ENCODE assay signal across 8 cellular contexts in genomic region chr3:127544151-127544805, GRCh38. TPM values are rescaled to one million over a fixed set of nuclear protein-coding genes. Genes with fewer than 3 reads are reported as not detected.
DNase-seq lines count a peak whose midpoint lies in the region; ATAC-seq and TF ChIP-seq lines count a peak whose summit lies in the region.

No MANE protein-coding gene starts in this region.

- H3K36me3 ChIP-seq in ovary (no peaks in the 10 kb centered on the region), transverse colon (no peaks in the 10 kb centered on the region)

- DNase-seq in Ammon's horn (ENCODE audit: low spot score) (peak; percentile 82), LNCaP clone FGC (ENCODE audit: low read depth) (peak; percentile 36), SHP77 treated with DMSO at 0.1 percent for 48 hours (lab: John Stamatoyannopoulos, UW) (peak; percentile 28), foreskin melanocyte (peak; percentile 40), ovary (peak; percentile 60 to 76 (median 67)), transverse colon (peak; percentile 82)
- peak; percentile 43 for DNase-seq in activated effector memory CD4-positive, alpha-beta T cell treated with Interleukin-2 at 50 U/mL for 16 hours

- H3K4me3 ChIP-seq in LNCaP clone FGC (ENCODE audit: low read depth, low read length) (no peak overlapping the region), ovary (no peak overlapping the region), transverse colon (no peak overlapping the region)

- WGBS in ovary, 3 donors, result 53 to 62% (median 60%) methylated on average over 5 to 11 of the region's 11 CpGs
- 6% methylated on average over 11 of the region's 11 CpGs; no CpG with 5 or more reads in 1 of the 2 donors for WGBS in transverse colon (ENCODE audit: low coverage in 1 of 2), 2 donors

- in situ Hi-C loops in transverse colon (cut with MboI; ENCODE audit: low pct_ligation_motif_present in 1 of 4, low pct_unique_long_range_greater_than_20kb in 1 of 4, low sequenced_read_pairs in 3 of 4), result loop anchor here in 2 of 4 donors (10.0 to 25.0 kb wide), 2 partner anchors 857 to 859 kb away; no protein-coding TSS in a partner anchor

- peak; percentile 88 for ATAC-seq in GM19351 (IDR thresholded peaks at IDR 0.05; ENCODE audit: unreplicated experiment)

- H3K27ac ChIP-seq in ovary, result no peak overlapping the region
- H3K27ac ChIP-seq in transverse colon, result no peak overlapping the region

- H3K4me1 ChIP-seq in ovary (ENCODE audit: insufficient read depth) (peaks cover 4% of the 10 kb centered on the region), transverse colon (peaks cover 0 to 27% (median 16%) of the 10 kb centered on the region in 4 donors)

- no peak for TF ChIP-seq POLR2A in ovary (IDR thresholded peaks at IDR 0.05)
- no peak for TF ChIP-seq POLR2A in transverse colon (IDR thresholded peaks at IDR 0.05)

- H3K27me3 ChIP-seq in ovary, result no peaks in the 10 kb centered on the region
- H3K27me3 ChIP-seq in transverse colon, result no peaks in the 10 kb centered on the region

- H3K9me3 ChIP-seq in ovary (no peaks in the 10 kb centered on the region), transverse colon (no peaks in the 10 kb centered on the region)

- TF ChIP-seq EP300 in ovary (IDR thresholded peaks at IDR 0.05), result no peak
- no peak for TF ChIP-seq EP300 in transverse colon (IDR thresholded peaks at IDR 0.05; ENCODE audit: low read depth)

- TF ChIP-seq CTCF in LNCaP clone FGC (IDR thresholded peaks at IDR 0.05; ENCODE audit: control insufficient read depth, extremely low read depth, insufficient read depth), result peak; percentile 88
- peak in 1 of 3 donors; percentile 47 for TF ChIP-seq CTCF in ovary (IDR thresholded peaks at IDR 0.05)
- peak; percentile 62 to 86 (median 81) for TF ChIP-seq CTCF in transverse colon (IDR thresholded peaks at IDR 0.05)

- intact Hi-C loops in ovary (cut with DNase I), result loop anchor here in 2 of 4 donors (5.0 to 10.0 kb wide), 4 partner anchors 549 to 1019 kb away; partner anchors contain the start of gene CHST13 (in 2 of the 2)
- intact Hi-C loops in transverse colon (cut with DNase I; ENCODE audit: low total_unique reads), result no loop called here

RNA-seq across cellular contexts. Expression of gene TPRA1, which starts 46.3 kb away (rescaled TPM):
- total RNA-seq in ovary (10 to 100 TPM; 31.5 to 40.3 (median 36.7) TPM), transverse colon (10 to 100 TPM; 16.1 to 29.8 (median 21.1) TPM)
- polyA plus RNA-seq in ovary, result 10 to 100 TPM in 1 of 2 donors, 1 to 10 TPM in 1; 6.4 to 35.2 TPM

RNA-seq across cellular contexts. Expression of gene MCM2, which starts 53.9 kb away (rescaled TPM):
- total RNA-seq in ovary, result 10 to 100 TPM in 2 of 7 donors, 1 to 10 TPM in 5; 3.6 to 11.8 (median 7.1) TPM
- 1 to 10 TPM; 3.4 to 6.1 TPM for polyA plus RNA-seq in ovary
- 10 to 100 TPM in 1 of 4 donors, 1 to 10 TPM in 2, not detected in 1; 4.3 to 16.7 (median 9.6) TPM for total RNA-seq in transverse colon

Comparison
In these comparisons a context has a peak if more than half of its experiments do, and no peak if none do; other contexts are left out.
1. DNase-seq: peak in every context shown above with its lines; median percentile 82 in Ammon's horn; 82 in transverse colon; 67 in ovary; 43 in activated effector memory CD4-positive, alpha-beta T cell treated with Interleukin-2 at 50 U/mL for 16 hours; 40 in foreskin melanocyte; 36 in LNCaP clone FGC; 28 in SHP77 treated with DMSO at 0.1 percent for 48 hours.